In the genomic region with DNA sequence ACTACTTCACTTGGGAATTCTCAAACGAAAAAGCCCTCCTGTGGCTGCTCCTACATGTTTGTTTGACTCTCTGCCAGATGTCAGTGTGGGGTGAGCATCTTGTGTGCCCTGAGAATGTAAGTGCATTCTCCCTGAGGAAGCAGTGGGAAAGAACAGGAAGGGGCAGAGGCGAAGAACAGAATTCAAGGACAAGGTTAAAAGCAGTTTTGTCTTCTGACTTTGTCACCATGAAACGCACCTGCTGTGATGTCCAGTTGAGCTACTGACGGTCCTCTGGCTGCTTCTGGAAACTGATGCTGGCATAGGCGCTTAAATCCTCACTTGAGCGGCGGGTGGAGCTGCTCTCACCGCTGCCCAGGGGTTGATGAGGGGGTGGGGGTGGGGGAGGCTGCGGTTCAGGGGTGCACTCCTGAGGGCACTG, we compare ENCODE assay signal across 8 cellular contexts. TPM values are rescaled to one million over a fixed set of nuclear protein-coding genes. Genes with fewer than 3 reads are reported as not detected.
DNase-seq lines count a peak whose midpoint lies in the region; ATAC-seq and TF ChIP-seq lines count a peak whose summit lies in the region.

No MANE protein-coding gene starts in this region.

- TF ChIP-seq CTCF in fibroblast of lung (conservative IDR thresholded peaks at IDR 0.05 in 1 of 2, IDR thresholded peaks at IDR 0.05 in 1 of 2; ENCODE audit: low read depth in 1 of 2, low read length in 2 of 2) (peak; percentile 5 to 23), psoas muscle (IDR thresholded peaks at IDR 0.05) (no peak)

- H3K27me3 ChIP-seq in NT2/D1 (ENCODE audit: insufficient read depth, insufficient read length) (no peaks in the 10 kb centered on the region), fibroblast of lung (ENCODE audit: control insufficient read depth, insufficient read depth, low read length) (no peaks in the 10 kb centered on the region), psoas muscle (ENCODE audit: insufficient read depth in 3 of 3, low read length in 2 of 3) (no peaks in the 10 kb centered on the region)

- peak; percentile 69 for DNase-seq in Daoy (ENCODE audit: low read depth)
- DNase-seq in NT2/D1 (ENCODE audit: low read depth, low spot score): no peak
- DNase-seq in fibroblast of lung (ENCODE audit: low read depth in 2 of 2): peak; percentile 71 to 90
- DNase-seq in psoas muscle: no peak
- no peak for DNase-seq in activated T-cell treated with anti-CD3 and anti-CD28 coated beads, Interleukin-2, amount 50 U/mL, for 48 hours
- DNase-seq in activated effector memory CD4-positive, alpha-beta T cell treated with anti-CD3 and anti-CD28 coated beads, Interleukin-2, amount 50 U/mL, for 16 hours: no peak

- peak overlapping the region; percentile 12 for H3K9ac ChIP-seq in NT2/D1 (ENCODE audit: insufficient read length, low read depth)
- H3K9ac ChIP-seq in fibroblast of lung (ENCODE audit: insufficient read depth, low read length): peak overlapping the region; percentile 85

- H3K4me3 ChIP-seq in NT2/D1 (ENCODE audit: insufficient read length, low read depth) (no peak overlapping the region), fibroblast of lung (replicated peaks in 1 of 4; ENCODE audit: control extremely low read depth in 1 of 4, insufficient read depth in 1 of 4, low read depth in 3 of 4, low read length in 4 of 4) (peak overlapping the region; percentile 59 to 96 (median 92)), psoas muscle (peak overlapping the region; percentile 89)

- peak overlapping the region; percentile 85 for H3K4me2 ChIP-seq in fibroblast of lung (ENCODE audit: extremely low read depth, insufficient read depth, low read length)

- no peaks in the 10 kb centered on the region for H4K20me1 ChIP-seq in fibroblast of lung (ENCODE audit: control insufficient read depth, extremely low read depth, insufficient read depth, low read length)

- H3K36me3 ChIP-seq in NT2/D1 (ENCODE audit: insufficient read depth, insufficient read length, low read length): peaks cover 48% of the 10 kb centered on the region
- H3K36me3 ChIP-seq in fibroblast of lung (ENCODE audit: control insufficient read depth, insufficient read depth, low read length): peaks cover 24% of the 10 kb centered on the region
- H3K36me3 ChIP-seq in psoas muscle (ENCODE audit: insufficient read depth in 1 of 2, low read depth in 1 of 2): no peaks in the 10 kb centered on the region

- H3K27ac ChIP-seq in fibroblast of lung (ENCODE audit: insufficient read depth, low read length) (peak overlapping the region; percentile 88), psoas muscle (peak overlapping the region; percentile 99)

- no peak overlapping the region for H2AFZ ChIP-seq in fibroblast of lung (ENCODE audit: low read length)

- peaks cover 96% of the 10 kb centered on the region for H3K79me2 ChIP-seq in fibroblast of lung (ENCODE audit: control insufficient read depth, insufficient read depth, low read length)

- ATAC-seq in psoas muscle: peak in 2 of 4 donors; percentile 13 to 18
- no peak for ATAC-seq in GM21619 (IDR thresholded peaks at IDR 0.05; ENCODE audit: unreplicated experiment)
- ATAC-seq in GM18498 (IDR thresholded peaks at IDR 0.05; ENCODE audit: unreplicated experiment): no peak

- H3K4me1 ChIP-seq in NT2/D1 (ENCODE audit: insufficient read depth, insufficient read length) (peaks cover 8% of the 10 kb centered on the region), fibroblast of lung (ENCODE audit: control insufficient read depth, extremely low read depth, insufficient read depth, low read length) (peaks cover 6% of the 10 kb centered on the region), psoas muscle (peaks cover 65% of the 10 kb centered on the region)

- 9 to 15% (median 12%) methylated on average over 7 to 9 of the region's 9 CpGs for WGBS in psoas muscle, 3 donors

- intact Hi-C loops in psoas muscle (cut with DNase I): loop anchor here (5.0 to 10.0 kb wide), 9 partner anchors 42 to 640 kb away; no protein-coding TSS in a partner anchor

- H3K9me3 ChIP-seq in NT2/D1 (ENCODE audit: insufficient read depth, low read length) (peaks cover 12% of the 10 kb centered on the region; the same call in 1 of the 2 replicates), fibroblast of lung (ENCODE audit: control insufficient read depth, insufficient read depth, low read depth, low read length) (no peaks in the 10 kb centered on the region), psoas muscle (no peaks in the 10 kb centered on the region)

RNA-seq across cellular contexts. Expression of gene IRS1, which starts 4.9 kb away (rescaled TPM):
- 5.2 and 6.4 TPM in 2 replicates for total RNA-seq in Daoy (2014; rRNA removed; shearing (Covaris generic))
- 18.7 and 29.1 TPM in 2 replicates for total RNA-seq in fibroblast of lung
- polyA plus RNA-seq in fibroblast of lung: 14.3 and 24.0 TPM in 2 replicates
- polyA plus RNA-seq in fibroblast of lung (2012): 21.3 and 33.3 TPM in 2 replicates
- 40.7 and 72.5 TPM in 2 replicates for polyA minus RNA-seq in fibroblast of lung (ENCODE audit: low replicate concordance)
- total RNA-seq in psoas muscle: 10 to 100 TPM in 3 of 4 donors, 1 to 10 TPM in 1; 6.1 to 12.2 (median 11.6) TPM
- 10 to 100 TPM in 2 of 3 donors, 1 to 10 TPM in 1; 2.5 to 21.0 (median 17.1) TPM for polyA plus RNA-seq in psoas muscle

RNA-seq across cellular contexts. Expression of gene RHBDD1, which starts 41.1 kb away (rescaled TPM):
- total RNA-seq in Daoy (2014; rRNA removed; shearing (Covaris generic)): 4.3 and 12.6 TPM in 2 replicates
- total RNA-seq in fibroblast of lung (39.8 and 85.4 TPM in 2 replicates), psoas muscle (10 to 100 TPM; 15.8 to 26.1 (median 20.1) TPM)
- polyA plus RNA-seq in fibroblast of lung (28.4 and 31.5 TPM in 2 replicates), psoas muscle (10 to 100 TPM in 1 of 3 donors, 1 to 10 TPM in 2; 6.7 to 24.5 (median 9.2) TPM)
- 16.6 and 18.1 TPM in 2 replicates for polyA plus RNA-seq in fibroblast of lung (2012)
- polyA minus RNA-seq in fibroblast of lung (ENCODE audit: low replicate concordance): 36.1 and 53.4 TPM in 2 replicates

Comparison
In these comparisons a context has a peak if more than half of its experiments do, and no peak if none do; other contexts are left out.
1. DNase-seq: peak in Daoy (single experiment) and fibroblast of lung (2 of 2); none in NT2/D1 (single experiment), psoas muscle (0 of 2), activated T-cell treated with anti-CD3 and anti-CD28 coated beads, Interleukin-2, amount 50 U/mL, for 48 hours (0 of 2) and activated effector memory CD4-positive, alpha-beta T cell treated with anti-CD3 and anti-CD28 coated beads, Interleukin-2, amount 50 U/mL, for 16 hours (single experiment).